ENCODE assay signal across 22 cellular contexts in the genomic region with DNA sequence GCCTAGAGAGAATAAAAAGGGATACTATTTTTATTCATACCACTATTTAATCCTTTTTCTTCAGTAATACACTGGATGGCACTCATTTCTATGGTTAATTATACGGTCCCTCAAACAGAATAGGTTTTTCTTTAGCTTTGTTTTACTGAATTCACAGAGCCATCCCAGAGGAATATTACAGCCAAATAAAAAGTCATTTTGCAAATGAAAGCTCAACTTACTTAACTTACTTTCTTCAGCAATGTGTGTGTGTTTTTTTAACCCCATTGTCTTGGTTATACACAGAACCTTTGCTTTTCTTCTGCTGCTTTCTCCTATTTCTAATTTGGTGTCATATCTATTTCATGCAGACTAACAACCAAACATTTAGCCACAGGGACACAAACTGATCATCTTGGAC. TPM values are rescaled to one million over a fixed set of nuclear protein-coding genes. Genes with fewer than 3 reads are reported as not detected.
A peak's percentile ranks its signal among the peaks of the same experiment; 100 is the strongest.
DNase-seq lines count a peak whose midpoint lies in the region; ATAC-seq and TF ChIP-seq lines count a peak whose summit lies in the region.
"Had no signal": no experiment of that assay in that cellular context is flagged by ENCODE, and none has a peak within 500 bp of the region (broad histone marks: within the 10 kb centered on the region; RNA-seq: fewer than 3 reads in every experiment).

No MANE protein-coding gene starts in this region.

- POLR2A ChIA-PET in CD8-positive, alpha-beta T cell (lab: Charles Lee): interaction anchor here (0.6 to 1.5 kb wide), 2 partner anchors 18 to 20 kb away, joined by 3 to 5 read pairs; no protein-coding TSS in a partner anchor
- POLR2A ChIA-PET in HEK293 (lab: Yijun Ruan, JAX): no interaction called here

- intact Hi-C loops in CD8-positive, alpha-beta T cell (cut with DNase I, micrococcal nuclease): no loop called here

- H3K4me3 Mint-ChIP-seq in CD8-positive, alpha-beta T cell: no peak overlapping the region
- H3K4me3 Mint-ChIP-seq in brain: no peak overlapping the region
- H3K4me3 Mint-ChIP-seq in nephron: peak overlapping the region in 1 of 3 experiments; percentile 14
- H3K4me3 Mint-ChIP-seq in endothelial cell (ENCODE audit: unreplicated experiment): no peak overlapping the region

- peaks cover 90% of the 10 kb centered on the region for H3K4me1 ChIP-seq in CD8-positive, alpha-beta T cell (ENCODE audit: insufficient read depth, low read length)
- peaks cover 5% of the 10 kb centered on the region; the same call in 1 of the 2 replicates for H3K4me1 ChIP-seq in HEK293 (ENCODE audit: control insufficient read depth, insufficient read depth, low read length)

- no peak for TF ChIP-seq CTCF in CD8-positive, alpha-beta T cell (IDR thresholded peaks at IDR 0.05)
- no peak for TF ChIP-seq CTCF in HEK293 (tag by site-specific recombination; IDR thresholded peaks at IDR 0.05)
- no peak for TF ChIP-seq CTCF in brain (conservative IDR thresholded peaks at IDR 0.05)
- TF ChIP-seq CTCF in nephron (IDR thresholded peaks at IDR 0.05; ENCODE audit: unreplicated experiment in 3 of 3): no peak
- no peak for TF ChIP-seq CTCF in endothelial cell (IDR thresholded peaks at IDR 0.05; ENCODE audit: unreplicated experiment)

- H3K9me3 ChIP-seq in CD8-positive, alpha-beta T cell (ENCODE audit: low read length): no peaks in the 10 kb centered on the region
- H3K9me3 ChIP-seq in HEK293 (ENCODE audit: control insufficient read depth, insufficient read depth, low read depth, low read length): no peaks in the 10 kb centered on the region
- H3K9me3 ChIP-seq: esophagus muscularis mucosa, gastroesophageal sphincter, SK-N-SH, spleen had no signal

- H3K9me3 Mint-ChIP-seq in CD8-positive, alpha-beta T cell: no peaks in the 10 kb centered on the region
- H3K9me3 Mint-ChIP-seq in brain: no peaks in the 10 kb centered on the region
- H3K9me3 Mint-ChIP-seq in nephron: no peaks in the 10 kb centered on the region
- no peaks in the 10 kb centered on the region for H3K9me3 Mint-ChIP-seq in endothelial cell (ENCODE audit: unreplicated experiment)

- H3K27me3 ChIP-seq in CD8-positive, alpha-beta T cell (ENCODE audit: insufficient read depth, low read length): no peaks in the 10 kb centered on the region
- H3K27me3 ChIP-seq: esophagus muscularis mucosa, gastroesophageal sphincter, spleen had no signal

- H3K36me3 ChIP-seq in CD8-positive, alpha-beta T cell (ENCODE audit: insufficient read depth, low read length): no peaks in the 10 kb centered on the region
- no peaks in the 10 kb centered on the region for H3K36me3 ChIP-seq in HEK293 (ENCODE audit: control insufficient read depth in 2 of 2, insufficient read depth in 1 of 2, low read length in 2 of 2)
- H3K36me3 ChIP-seq: esophagus muscularis mucosa, gastroesophageal sphincter, spleen had no signal

- H3K27ac ChIP-seq in CD8-positive, alpha-beta T cell (ENCODE audit: low read depth, low read length): no peak overlapping the region
- H3K27ac ChIP-seq in HEK293 (ENCODE audit: extremely low read depth, low read depth, low read length): no peak overlapping the region
- H3K27ac ChIP-seq: esophagus muscularis mucosa, gastroesophageal sphincter had no signal

- no peak overlapping the region for H3K4me3 ChIP-seq in CD8-positive, alpha-beta T cell (ENCODE audit: low read depth, low read length)
- H3K4me3 ChIP-seq in HEK293 (ENCODE audit: low read depth, low read length): no peak overlapping the region
- H3K4me3 ChIP-seq: esophagus muscularis mucosa, gastroesophageal sphincter, spleen had no signal

- H3K4me1 Mint-ChIP-seq in CD8-positive, alpha-beta T cell (ENCODE audit: low read depth): peaks cover 94% of the 10 kb centered on the region
- H3K4me1 Mint-ChIP-seq in brain: peaks cover 60% of the 10 kb centered on the region
- H3K4me1 Mint-ChIP-seq in nephron: peaks cover 52% of the 10 kb centered on the region
- peaks cover 66% of the 10 kb centered on the region for H3K4me1 Mint-ChIP-seq in endothelial cell (ENCODE audit: unreplicated experiment)

- no peak for ATAC-seq in CD8-positive, alpha-beta T cell
- no peak for ATAC-seq in HG03460 (IDR thresholded peaks at IDR 0.05; ENCODE audit: unreplicated experiment)
- ATAC-seq: gastroesophageal sphincter had no signal

- H3K27ac Mint-ChIP-seq in CD8-positive, alpha-beta T cell: peak overlapping the region; percentile 88
- H3K27ac Mint-ChIP-seq in brain: peak overlapping the region in 3 of 5 experiments; percentile 35 to 60 (median 56)
- H3K27ac Mint-ChIP-seq in nephron: peak overlapping the region; percentile 25 to 57 (median 51)
- no peak overlapping the region for H3K27ac Mint-ChIP-seq in endothelial cell (ENCODE audit: unreplicated experiment)

- DNase-seq in CD8-positive, alpha-beta T cell: no peak
- no peak for DNase-seq in endothelial cell (ENCODE audit: low spot score)
- DNase-seq in anterior cingulate cortex (lab: John Stamatoyannopoulos, UW): no peak
- DNase-seq: activated CD4-positive, CD25-positive, alpha-beta regulatory T cell; activated effector memory CD4-positive, alpha-beta T cell treated with anti-CD3 and anti-CD28 coated beads, Interleukin-2, amount 50 U/mL, for 16 hours; aorta; central memory CD4-positive, alpha-beta T cell; EL; kidney glomerular epithelial cell; mesendoderm; NCI-H2107; NCI-H524 treated with DMSO at 0.1 percent for 48 hours; RPMI8226; SK-N-SH; spleen; T1000 had no signal

- no peaks in the 10 kb centered on the region for H3K27me3 Mint-ChIP-seq in CD8-positive, alpha-beta T cell (ENCODE audit: low read depth)
- H3K27me3 Mint-ChIP-seq in brain: peaks cover 4% of the 10 kb centered on the region
- no peaks in the 10 kb centered on the region for H3K27me3 Mint-ChIP-seq in nephron (ENCODE audit: low read depth)
- peaks cover 5% of the 10 kb centered on the region for H3K27me3 Mint-ChIP-seq in endothelial cell (ENCODE audit: unreplicated experiment)

- peaks cover 8% of the 10 kb centered on the region for H3K36me3 Mint-ChIP-seq in CD8-positive, alpha-beta T cell
- no peaks in the 10 kb centered on the region for H3K36me3 Mint-ChIP-seq in brain
- no peaks in the 10 kb centered on the region for H3K36me3 Mint-ChIP-seq in nephron (ENCODE audit: low read depth)
- no peaks in the 10 kb centered on the region for H3K36me3 Mint-ChIP-seq in endothelial cell (ENCODE audit: low read depth, unreplicated experiment)

- CTCF ChIA-PET in CD8-positive, alpha-beta T cell (lab: Charles Lee): no interaction called here
- CTCF ChIA-PET in HEK293 (lab: Yijun Ruan, JAX): interaction anchor here (0.7 to 1.1 kb wide), 3 partner anchors 25 to 314 kb away, joined by 3 to 6 read pairs (median 4); no protein-coding TSS in a partner anchor

TF ChIP-seq in HEK293, 187 proteins besides CTCF, POLR2A, EP300 and RAD21:
- TF ChIP-seq, protein P1, sequence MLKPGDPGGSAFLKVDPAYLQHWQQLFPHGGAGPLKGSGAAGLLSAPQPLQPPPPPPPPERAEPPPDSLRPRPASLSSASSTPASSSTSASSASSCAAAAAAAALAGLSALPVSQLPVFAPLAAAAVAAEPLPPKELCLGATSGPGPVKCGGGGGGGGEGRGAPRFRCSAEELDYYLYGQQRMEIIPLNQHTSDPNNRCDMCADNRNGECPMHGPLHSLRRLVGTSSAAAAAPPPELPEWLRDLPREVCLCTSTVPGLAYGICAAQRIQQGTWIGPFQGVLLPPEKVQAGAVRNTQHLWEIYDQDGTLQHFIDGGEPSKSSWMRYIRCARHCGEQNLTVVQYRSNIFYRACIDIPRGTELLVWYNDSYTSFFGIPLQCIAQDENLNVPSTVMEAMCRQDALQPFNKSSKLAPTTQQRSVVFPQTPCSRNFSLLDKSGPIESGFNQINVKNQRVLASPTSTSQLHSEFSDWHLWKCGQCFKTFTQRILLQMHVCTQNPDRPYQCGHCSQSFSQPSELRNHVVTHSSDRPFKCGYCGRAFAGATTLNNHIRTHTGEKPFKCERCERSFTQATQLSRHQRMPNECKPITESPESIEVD (tag by site-specific recombination; IDR thresholded peaks at IDR 0.05): peak; percentile 73
- no peak for TF ChIP-seq ZBTB17 (tag by site-specific recombination; IDR thresholded peaks at IDR 0.05)

RNA-seq across cellular contexts. Expression of a gene that starts 40.6 kb away (rescaled TPM):
- total RNA-seq in CD8-positive, alpha-beta T cell: 10 to 100 TPM; 82.5 to 89.5 TPM
- polyA plus RNA-seq in brain (ENCODE audit: insufficient read depth, low read depth, low replicate concordance): 161 TPM
- 110 TPM for total RNA-seq in endothelial cell (ENCODE audit: unreplicated experiment)
